ENCODE assay signal across 20 cellular contexts in the genomic region with DNA sequence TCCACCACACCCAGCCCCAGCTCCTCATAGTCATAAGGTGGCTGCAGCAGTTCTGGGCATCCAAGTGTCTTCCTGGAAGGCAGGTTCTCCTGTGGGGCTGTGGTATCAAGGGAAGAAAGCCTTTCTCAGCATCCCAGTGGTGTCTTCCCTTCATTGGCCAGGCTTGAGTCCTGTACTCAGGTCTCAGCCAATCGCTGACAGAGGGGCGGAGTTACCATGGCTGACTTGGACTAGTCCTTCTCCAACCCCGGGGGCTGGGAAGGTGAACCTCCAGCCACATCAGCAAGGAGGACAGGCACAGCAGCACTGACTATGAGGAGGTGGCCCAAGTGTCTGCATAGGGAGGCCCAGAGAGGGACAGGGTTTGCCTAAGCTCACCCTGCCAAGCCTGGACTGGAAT.
DNase-seq lines count a peak whose midpoint lies in the region; ATAC-seq, FAIRE-seq and TF ChIP-seq lines count a peak whose summit lies in the region.
"Had no signal": no experiment of that assay in that cellular context is flagged by ENCODE, and none has a peak within 500 bp of the region (broad histone marks: within the 10 kb centered on the region; RNA-seq: fewer than 3 reads in every experiment).

No MANE protein-coding gene starts in this region.

- H3K9ac ChIP-seq in DND-41 (ENCODE audit: low read depth, low read length): no peak overlapping the region
- no peak overlapping the region for H3K9ac ChIP-seq in KMS-11
- no peak overlapping the region for H3K9ac ChIP-seq in K562 (ENCODE audit: insufficient read depth in 1 of 2, low read depth in 2 of 2, low read length in 2 of 2)
- H3K9ac ChIP-seq: neural progenitor cell had no signal

- CTCF ChIA-PET in K562 (lab: Yijun Ruan, JAX; ENCODE audit: low intra/inter-chr PET ratio): no interaction called here

- POLR2A ChIA-PET in K562 (lab: Yijun Ruan, JAX): no interaction called here

- H3K4me3 ChIP-seq in DND-41 (ENCODE audit: low read depth in 1 of 2, low read length in 2 of 2) (no peak overlapping the region), KMS-11 (IDR thresholded peaks at IDR 0.05; ENCODE audit: insufficient read depth, low read depth, low read length) (no peak overlapping the region), K562 (no peak overlapping the region), tibial nerve (no peak overlapping the region)
- H3K4me3 ChIP-seq: hepatocyte, neural progenitor cell, transverse colon had no signal

- H2AFZ ChIP-seq in DND-41 (ENCODE audit: low read depth, low read length): no peak overlapping the region
- H2AFZ ChIP-seq in KMS-11 (ENCODE audit: low read depth): no peak overlapping the region
- H2AFZ ChIP-seq in K562 (ENCODE audit: low read depth, low read length): no peak overlapping the region
- H2AFZ ChIP-seq: hepatocyte, neural progenitor cell had no signal

- WGBS in K562 (ENCODE audit: insufficient coverage, low coverage, missing lambda C conversion rate): 0% methylated on average over 1 of the region's 3 CpGs
- WGBS in tibial nerve, 2 donors: 67 to 100% methylated on average over 2 to 3 of the region's 3 CpGs

- 0 out of 3 replicates have a peak, but pooled peaks have one; percentile 40 for ATAC-seq in DND-41 (ENCODE audit: insufficient read depth, low read depth)
- ATAC-seq in K562: peak; percentile 84
- ATAC-seq in HG02870 (IDR thresholded peaks at IDR 0.05; ENCODE audit: unreplicated experiment): no peak
- ATAC-seq: esophagus mucosa had no signal

- no peaks in the 10 kb centered on the region for H3K9me1 ChIP-seq in K562 (ENCODE audit: control insufficient read depth, insufficient read depth, low read length)

- TF ChIP-seq CTCF in DND-41 (IDR thresholded peaks at IDR 0.05; ENCODE audit: borderline replicate concordance, extremely low read depth, low read length, poor library complexity, severe bottlenecking): no peak
- no peak for TF ChIP-seq CTCF in KMS-11 (conservative IDR thresholded peaks at IDR 0.05; ENCODE audit: low read depth, low read length)
- TF ChIP-seq CTCF in K562 (IDR thresholded peaks at IDR 0.05 in 2 of 3, conservative IDR thresholded peaks at IDR 0.05 in 1 of 3; ENCODE audit: insufficient read depth in 2 of 3, low read depth in 1 of 3, low read length in 3 of 3): no peak
- no peak for TF ChIP-seq CTCF in tibial nerve (IDR thresholded peaks at IDR 0.05)

- in situ Hi-C loops in K562 (cut with MboI): no loop called here

- H3K27ac ChIP-seq in DND-41 (ENCODE audit: low read length) (no peak overlapping the region), KMS-11 (peak overlapping the region; percentile 84), K562 (ENCODE audit: extremely low read depth, low read depth, low read length) (no peak overlapping the region), tibial nerve (no peak overlapping the region)
- H3K27ac ChIP-seq: 22Rv1, hepatocyte, neural progenitor cell, transverse colon had no signal

- H3K4me1 ChIP-seq in DND-41 (ENCODE audit: insufficient read depth, low read length) (no peaks in the 10 kb centered on the region), KMS-11 (ENCODE audit: low read depth, poor library complexity, severe bottlenecking) (peaks cover 45% of the 10 kb centered on the region), K562 (replicated peaks in 1 of 2; ENCODE audit: control insufficient read depth in 2 of 2, insufficient read depth in 2 of 2, low read length in 2 of 2) (no peaks in the 10 kb centered on the region), tibial nerve (peaks cover 0 to 12% (median 0%) of the 10 kb centered on the region in 4 donors)
- H3K4me1 ChIP-seq: transverse colon had no signal

- H3K36me3 ChIP-seq in DND-41 (ENCODE audit: insufficient read depth, low read length): no peaks in the 10 kb centered on the region
- H3K36me3 ChIP-seq in KMS-11 (ENCODE audit: insufficient read depth): no peaks in the 10 kb centered on the region
- H3K36me3 ChIP-seq in K562 (ENCODE audit: control insufficient read depth, insufficient read depth, low read length): no peaks in the 10 kb centered on the region
- H3K36me3 ChIP-seq in tibial nerve: no peaks in the 10 kb centered on the region
- H3K36me3 ChIP-seq: neural progenitor cell, transverse colon had no signal

- DNase-seq in DMS 273 (lab: John Stamatoyannopoulos, UW; ENCODE audit: unreplicated experiment) (peak; percentile 21), DMS 273 treated with DMSO at 0.1 percent for 48 hours (lab: John Stamatoyannopoulos, UW) (no peak), DND-41 (peak; percentile 9), K562 (ENCODE audit: extremely low read depth in 1 of 4, low spot score in 3 of 4) (peak; percentile 2 to 25 (median 18)), mesenteric fat pad (ENCODE audit: low spot score) (no peak), tibial nerve (ENCODE audit: low spot score in 2 of 2) (no peak)
- DNase-seq: effector CD4-positive, alpha-beta T cell; NCI-H1694 treated with DMSO at 0.1 percent for 48 hours; NCI-H2227 treated with DMSO at 0.1 percent for 48 hours; Right ventricle myocardium superior; stimulated activated naive CD4-positive, alpha-beta T cell; transverse colon had no signal

- BruUV-seq in K562 (replicated peaks; lab: Mats Ljungman, UMichigan): no TSS peak

- intact Hi-C loops in K562 (cut with micrococcal nuclease): no loop called here

- H3K79me2 ChIP-seq in DND-41 (ENCODE audit: insufficient read depth, low read length): no peaks in the 10 kb centered on the region
- H3K79me2 ChIP-seq in KMS-11 (ENCODE audit: insufficient read depth, low read depth): no peaks in the 10 kb centered on the region
- no peaks in the 10 kb centered on the region for H3K79me2 ChIP-seq in K562 (ENCODE audit: control insufficient read depth, insufficient read depth, low read length)
- H3K79me2 ChIP-seq: hepatocyte had no signal

- FAIRE-seq in K562 (lab: Jason Lieb, UNC): no peak
- FAIRE-seq: frontal cortex, islet of Langerhans had no signal

- H4K20me1 ChIP-seq in DND-41 (ENCODE audit: insufficient read depth, low read length): no peaks in the 10 kb centered on the region
- no peaks in the 10 kb centered on the region for H4K20me1 ChIP-seq in KMS-11 (ENCODE audit: insufficient read depth)
- peaks cover 3% of the 10 kb centered on the region; the same call in 1 of the 2 replicates for H4K20me1 ChIP-seq in K562 (replicated peaks; ENCODE audit: control insufficient read depth, insufficient read depth, low read length)

- no peak for TF ChIP-seq RAD21 in K562 (CRISPR knock-in tag; conservative IDR thresholded peaks at IDR 0.05 in 1 of 2, IDR thresholded peaks at IDR 0.05 in 1 of 2)

- H3K27me3 ChIP-seq in DND-41 (ENCODE audit: insufficient read depth, low read length, poor library complexity) (peaks cover 4% of the 10 kb centered on the region), KMS-11 (ENCODE audit: insufficient read depth, low read depth) (no peaks in the 10 kb centered on the region), K562 (ENCODE audit: control insufficient read depth in 2 of 2, insufficient read depth in 2 of 2, low read length in 2 of 2) (peaks cover 2 to 13% of the 10 kb centered on the region in 2 experiments; a peak in 3 of 5 replicates), tibial nerve (peaks cover 2 to 30% of the 10 kb centered on the region in 2 donors)

- TF ChIP-seq EP300 in K562 (IDR thresholded peaks at IDR 0.05; ENCODE audit: low read length): no peak
- TF ChIP-seq EP300 in tibial nerve (IDR thresholded peaks at IDR 0.05): no peak

- TF ChIP-seq POLR2A in K562 (conservative IDR thresholded peaks at IDR 0.05) (no peak), tibial nerve (IDR thresholded peaks at IDR 0.05) (no peak)

- H3K4me2 ChIP-seq in DND-41 (ENCODE audit: insufficient read depth, low read length) (no peak overlapping the region), KMS-11 (peak overlapping the region; percentile 73; the same call in 1 of the 2 replicates), K562 (ENCODE audit: insufficient read depth, low read length) (no peak overlapping the region)
- H3K4me2 ChIP-seq: hepatocyte, neural progenitor cell had no signal

- H3K9me3 ChIP-seq in DND-41 (ENCODE audit: insufficient read depth, low read length, severe bottlenecking) (no peaks in the 10 kb centered on the region), K562 (replicated peaks; ENCODE audit: control insufficient read depth, insufficient read depth, low read depth, low read length) (no peaks in the 10 kb centered on the region), tibial nerve (no peaks in the 10 kb centered on the region)
- H3K9me3 ChIP-seq: transverse colon had no signal

TF ChIP-seq in K562, 482 proteins besides CTCF, POLR2A, EP300 and RAD21:
- TF ChIP-seq NFYB (IDR thresholded peaks at IDR 0.05; ENCODE audit: extremely low read depth, insufficient read length): peak; percentile 53
- TF ChIP-seq, protein P1, sequence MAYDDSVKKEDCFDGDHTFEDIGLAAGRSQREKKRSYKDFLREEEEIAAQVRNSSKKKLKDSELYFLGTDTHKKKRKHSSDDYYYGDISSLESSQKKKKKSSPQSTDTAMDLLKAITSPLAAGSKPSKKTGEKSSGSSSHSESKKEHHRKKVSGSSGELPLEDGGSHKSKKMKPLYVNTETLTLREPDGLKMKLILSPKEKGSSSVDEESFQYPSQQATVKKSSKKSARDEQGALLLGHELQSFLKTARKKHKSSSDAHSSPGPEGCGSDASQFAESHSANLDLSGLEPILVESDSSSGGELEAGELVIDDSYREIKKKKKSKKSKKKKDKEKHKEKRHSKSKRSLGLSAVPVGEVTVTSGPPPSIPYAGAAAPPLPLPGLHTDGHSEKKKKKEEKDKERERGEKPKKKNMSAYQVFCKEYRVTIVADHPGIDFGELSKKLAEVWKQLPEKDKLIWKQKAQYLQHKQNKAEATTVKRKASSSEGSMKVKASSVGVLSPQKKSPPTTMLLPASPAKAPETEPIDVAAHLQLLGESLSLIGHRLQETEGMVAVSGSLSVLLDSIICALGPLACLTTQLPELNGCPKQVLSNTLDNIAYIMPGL (CRISPR knock-in tag; IDR thresholded peaks at IDR 0.05): no peak

Comparison
In these comparisons a context has a peak if more than half of its experiments do, and no peak if none do; other contexts are left out.
1. DNase-seq: peak in DMS 273 (single experiment), DND-41 (single experiment) and K562 (4 of 4); none in DMS 273 treated with DMSO at 0.1 percent for 48 hours (single experiment), mesenteric fat pad (single experiment) and tibial nerve (0 of 2).